In the genomic region with DNA sequence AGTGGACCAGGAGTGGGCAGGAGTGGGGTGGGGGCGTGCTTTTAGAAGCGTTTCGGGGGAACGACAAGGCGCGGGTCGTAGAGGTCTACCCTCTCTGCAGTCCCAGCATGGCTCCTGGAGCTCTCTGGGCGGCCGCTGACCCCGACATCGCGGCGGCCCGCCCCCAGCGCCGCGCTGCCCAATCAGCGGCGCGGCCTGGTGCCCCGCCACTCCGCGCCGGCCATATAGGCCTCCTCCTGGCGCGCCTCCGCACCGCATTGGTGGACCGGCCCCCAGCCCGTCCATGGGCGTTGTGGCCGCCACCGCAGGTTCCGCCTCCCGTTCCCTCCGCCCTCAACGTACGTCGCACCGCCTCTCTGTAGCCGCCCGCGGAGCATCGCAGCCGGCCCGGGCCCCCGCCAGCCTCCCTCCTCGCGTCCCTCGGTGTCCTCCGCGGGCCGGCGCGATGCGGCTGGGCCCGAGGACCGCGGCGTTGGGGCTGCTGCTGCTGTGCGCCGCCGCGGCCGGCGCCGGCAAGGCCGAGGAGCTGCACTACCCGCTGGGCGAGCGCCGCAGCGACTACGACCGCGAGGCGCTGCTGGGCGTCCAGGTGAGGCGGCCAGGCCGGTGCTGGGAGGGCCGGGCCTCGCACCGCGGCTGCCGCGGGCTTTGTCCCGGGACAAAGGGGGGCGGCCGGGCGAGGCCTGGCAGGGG, we compare ENCODE assay signal across 8 cellular contexts. TPM values are rescaled to one million over a fixed set of nuclear protein-coding genes. Genes with fewer than 3 reads are reported as not detected.
DNase-seq lines count a peak whose midpoint lies in the region; ATAC-seq and TF ChIP-seq lines count a peak whose summit lies in the region.

A gene with protein sequence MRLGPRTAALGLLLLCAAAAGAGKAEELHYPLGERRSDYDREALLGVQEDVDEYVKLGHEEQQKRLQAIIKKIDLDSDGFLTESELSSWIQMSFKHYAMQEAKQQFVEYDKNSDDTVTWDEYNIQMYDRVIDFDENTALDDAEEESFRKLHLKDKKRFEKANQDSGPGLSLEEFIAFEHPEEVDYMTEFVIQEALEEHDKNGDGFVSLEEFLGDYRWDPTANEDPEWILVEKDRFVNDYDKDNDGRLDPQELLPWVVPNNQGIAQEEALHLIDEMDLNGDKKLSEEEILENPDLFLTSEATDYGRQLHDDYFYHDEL (plus strand): TSS at position 353 of the 693 bp plus-strand sequence. CDS start 93 bp downstream, at position 446.

- H3K36me3 ChIP-seq in prostate gland: no peaks in the 10 kb centered on the region

- H3K27ac ChIP-seq in angular gyrus (ENCODE audit: low read depth, low read length) (peak within 1 kb of the TSS; percentile 89), prostate gland (peak within 1 kb of the TSS; percentile 79 to 87)

- TF ChIP-seq POLR2A in GM18505 (IDR thresholded peaks at IDR 0.05; ENCODE audit: borderline replicate concordance, extremely low read depth, insufficient read depth, insufficient read length) (peak; percentile 93), prostate gland (IDR thresholded peaks at IDR 0.05) (peak; percentile 93)

- ATAC-seq in GM18505 (IDR thresholded peaks at IDR 0.05; ENCODE audit: unreplicated experiment) (peak; percentile 95), HG02970 (IDR thresholded peaks at IDR 0.05; ENCODE audit: low FRiP score, unreplicated experiment) (peak; percentile 94), left ventricle myocardium superior (peak; percentile 100)

- under 1% methylated on average over 73 of the region's 90 CpGs for WGBS in prostate gland

- no peaks in the 10 kb centered on the region for H3K9me3 ChIP-seq in prostate gland

- intact Hi-C loops in left ventricle myocardium superior (cut with micrococcal nuclease): no loop called here
- intact Hi-C loops in prostate gland (cut with DNase I): no loop called here

- DNase-seq in NCI-H187 treated with DMSO at 0.1 percent for 48 hours (lab: John Stamatoyannopoulos, UW) (peak; percentile 22), T-helper 2 cell (peak; percentile 83 to 97 (median 90)), left ventricle myocardium superior (peak; percentile 98), prostate gland (ENCODE audit: low spot score) (peak; percentile 95), ureter (ENCODE audit: low spot score) (peak; percentile 96)

- H3K4me1 ChIP-seq in prostate gland (replicated peaks): no peaks in the 10 kb centered on the region

- H3K4me3 ChIP-seq in prostate gland: peak within 1 kb of the TSS; percentile 65 to 78

- H3K27me3 ChIP-seq in prostate gland (replicated peaks; ENCODE audit: insufficient read depth): no peaks in the 10 kb centered on the region

- peak in 2 of 4 experiments; percentile 33 to 39 for TF ChIP-seq CTCF in prostate gland (IDR thresholded peaks at IDR 0.05)

RNA-seq across cellular contexts. Expression of the gene that starts here (rescaled TPM):
- 24.0 TPM for total RNA-seq in left ventricle myocardium superior
- 10 to 100 TPM; 31.4 to 49.5 TPM for total RNA-seq in prostate gland
- total RNA-seq in ureter: 47.4 TPM

Comparison
In these comparisons a context has a peak if more than half of its experiments do, and no peak if none do; other contexts are left out.
1. Peak in every context shown above with its lines: DNase-seq, ATAC-seq, H3K4me3 ChIP-seq and H3K27ac ChIP-seq.
2. DNase-seq: peak in every context shown above with its lines; median percentile 98 in left ventricle myocardium superior; 96 in ureter; 95 in prostate gland; 90 in T-helper 2 cell; 22 in NCI-H187 treated with DMSO at 0.1 percent for 48 hours.